21 cellular contexts compared by ENCODE assay signal in genomic region chr1:18736958-18737357, GRCh38.
"Had no signal": no experiment of that assay in that cellular context is flagged by ENCODE, and none has a peak within 500 bp of the region (broad histone marks: within the 10 kb centered on the region; RNA-seq: fewer than 3 reads in every experiment).

No MANE protein-coding gene starts in this region.

- DNase-seq: activated CD4-positive, alpha-beta T cell treated with anti-CD3 and anti-CD28 coated beads for 36 hours; activated CD4-positive, CD25-positive, alpha-beta regulatory T cell; activated CD8-positive, alpha-beta memory T cell treated with anti-CD3 and anti-CD28 coated beads, Interleukin-2, amount 50 U/mL, for 48 hours; activated CD8-positive, alpha-beta T cell treated with anti-CD3 and anti-CD28 coated beads, Interleukin-2, amount 10 ng/mL, durations not matched to agents 7 days and 5 days; activated effector memory CD4-positive, alpha-beta T cell treated with Interleukin-2 at 50 U/mL for 16 hours; activated naive CD4-positive, alpha-beta T cell; activated T-cell treated with anti-CD3 and anti-CD28 coated beads, Interleukin-2, amount 50 U/mL, for 1 hour; KG1; MV-4-11; NCI-H1092 treated with DMSO at 0.1 percent for 48 hours; NCI-H1417 treated with DMSO at 0.1 percent for 48 hours; NCI-H1694 treated with DMSO at 0.1 percent for 48 hours; NCI-H2029 treated with DMSO at 0.1 percent for 48 hours; NCI-H345; NCI-H510A; NCI-H526 treated with DMSO at 0.1 percent for 48 hours; NCI-H82; SK-N-SH; T-helper 1 cell had no signal

- H3K9ac ChIP-seq: SK-N-SH had no signal

- ATAC-seq: activated CD4-positive, alpha-beta T cell treated with anti-CD3 and anti-CD28 coated beads for 36 hours; activated CD8-positive, alpha-beta T cell treated with anti-CD3 and anti-CD28 coated beads, Interleukin-2, amount 10 ng/mL, durations not matched to agents 7 days and 5 days; Right ventricle myocardium inferior had no signal

- H3K27ac ChIP-seq: VCaP had no signal

- H3K9me3 ChIP-seq: SK-N-SH had no signal
